1 cellular context compared by ENCODE assay signal in genomic region chr3:64109438-64109837, GRCh38.
TF ChIP-seq lines count a peak whose summit lies in the region.

No MANE protein-coding gene starts in this region.

TF ChIP-seq in HepG2, 621 proteins besides CTCF, POLR2A, EP300 and RAD21 (continued from another document and continues in another):
- TF ChIP-seq RNF219 (CRISPR knock-in tag; IDR thresholded peaks at IDR 0.05) (no peak), MAX (IDR thresholded peaks at IDR 0.05) (peak; percentile 45; the same call in 1 of the 2 replicates), POGZ (CRISPR knock-in tag; IDR thresholded peaks at IDR 0.05) (0 out of 2 replicates have a peak, but pooled peaks have one; percentile 15), BCL6 (CRISPR knock-in tag; IDR thresholded peaks at IDR 0.05) (peak; percentile 66), ZNF644 (CRISPR knock-in tag; IDR thresholded peaks at IDR 0.05; ENCODE audit: low read depth) (peak; percentile 80), TCF7 (IDR thresholded peaks at IDR 0.05; ENCODE audit: low read depth) (0 out of 2 replicates have a peak, but pooled peaks have one; percentile 29), FOXP4 (CRISPR knock-in tag; IDR thresholded peaks at IDR 0.05) (0 out of 2 replicates have a peak, but pooled peaks have one; percentile 13), NR0B2 (CRISPR knock-in tag; IDR thresholded peaks at IDR 0.05) (no peak), ZC3H13 (CRISPR knock-in tag; IDR thresholded peaks at IDR 0.05) (no peak), NR1H2 (CRISPR knock-in tag; IDR thresholded peaks at IDR 0.05; ENCODE audit: borderline replicate concordance, low read depth) (no peak), PATZ1 (CRISPR knock-in tag; IDR thresholded peaks at IDR 0.05) (peak; percentile 85), ZSCAN9 (CRISPR knock-in tag; IDR thresholded peaks at IDR 0.05; ENCODE audit: borderline replicate concordance) (0 out of 2 replicates have a peak, but pooled peaks have one; percentile 46), HNF4A (CRISPR knock-in tag; IDR thresholded peaks at IDR 0.05) (peak; percentile 38), U2AF1 (optimal IDR thresholded peaks at IDR 0.05; ENCODE audit: low read depth, low read length) (no peak), HMG20A (CRISPR knock-in tag; IDR thresholded peaks at IDR 0.05; ENCODE audit: borderline replicate concordance) (peak; percentile 49; the same call in 1 of the 2 replicates), RARA (CRISPR knock-in tag; IDR thresholded peaks at IDR 0.05) (peak; percentile 37; the same call in 1 of the 2 replicates), ZFX (CRISPR knock-in tag; IDR thresholded peaks at IDR 0.05; ENCODE audit: low read depth) (peak; percentile 72), ZNF33B (CRISPR knock-in tag; IDR thresholded peaks at IDR 0.05) (no peak), LCORL (IDR thresholded peaks at IDR 0.05) (no peak), LCORL (CRISPR knock-in tag; IDR thresholded peaks at IDR 0.05) (0 out of 2 replicates have a peak, but pooled peaks have one; percentile 39), ARID5B (CRISPR knock-in tag; IDR thresholded peaks at IDR 0.05) (peak; percentile 76; the same call in 1 of the 2 replicates), ZNF570 (CRISPR knock-in tag; IDR thresholded peaks at IDR 0.05; ENCODE audit: borderline replicate concordance) (no peak), KLF16 (CRISPR knock-in tag; IDR thresholded peaks at IDR 0.05) (peak in 1 of 2 experiments; percentile 28; a peak in 1 of 4 replicates), PBX3 (CRISPR knock-in tag; IDR thresholded peaks at IDR 0.05; ENCODE audit: borderline replicate concordance) (no peak), ZFY (CRISPR knock-in tag; IDR thresholded peaks at IDR 0.05) (peak; percentile 43; the same call in 1 of the 2 replicates), ISX (CRISPR knock-in tag; conservative IDR thresholded peaks at IDR 0.05) (no peak), PHF21A (CRISPR knock-in tag; IDR thresholded peaks at IDR 0.05) (peak; percentile 55), KLF9 (CRISPR knock-in tag; IDR thresholded peaks at IDR 0.05; ENCODE audit: low read depth) (no peak), HDAC1 (CRISPR knock-in tag; IDR thresholded peaks at IDR 0.05) (0 out of 2 replicates have a peak, but pooled peaks have one; percentile 31), SALL1 (CRISPR knock-in tag; IDR thresholded peaks at IDR 0.05) (peak; percentile 49), PAXIP1 (CRISPR knock-in tag; conservative IDR thresholded peaks at IDR 0.05) (peak; percentile 52), ZSCAN25 (CRISPR knock-in tag; IDR thresholded peaks at IDR 0.05) (peak; percentile 99), ZMYM3 (CRISPR knock-in tag; IDR thresholded peaks at IDR 0.05) (0 out of 2 replicates have a peak, but pooled peaks have one; percentile 16), NFKBIZ (CRISPR knock-in tag; IDR thresholded peaks at IDR 0.05) (no peak), IKZF5 (CRISPR knock-in tag; IDR thresholded peaks at IDR 0.05) (peak; percentile 50; the same call in 1 of the 2 replicates), TFDP1 (CRISPR knock-in tag; IDR thresholded peaks at IDR 0.05; ENCODE audit: borderline replicate concordance) (0 out of 2 replicates have a peak, but pooled peaks have one; percentile 18), GATAD2A (CRISPR knock-in tag; IDR thresholded peaks at IDR 0.05) (peak; percentile 61), NCOA2 (CRISPR knock-in tag; IDR thresholded peaks at IDR 0.05) (peak; percentile 36; the same call in 1 of the 2 replicates), CREM (IDR thresholded peaks at IDR 0.05) (0 out of 2 replicates have a peak, but pooled peaks have one; percentile 12), CREM (CRISPR knock-in tag; IDR thresholded peaks at IDR 0.05) (no peak), ZNF331 (CRISPR knock-in tag; IDR thresholded peaks at IDR 0.05) (peak; percentile 44; the same call in 1 of the 2 replicates), ZNF136 (CRISPR knock-in tag; IDR thresholded peaks at IDR 0.05; ENCODE audit: low read depth) (no peak), EHMT2 (IDR thresholded peaks at IDR 0.05; ENCODE audit: borderline replicate concordance, low read depth, low read length) (peak; percentile 60; the same call in 1 of the 2 replicates), MAFK (conservative IDR thresholded peaks at IDR 0.05 in 1 of 2, IDR thresholded peaks at IDR 0.05 in 1 of 2; ENCODE audit: low read length in 2 of 2) (no peak), ZBTB7B (CRISPR knock-in tag; IDR thresholded peaks at IDR 0.05) (no peak), NONO (IDR thresholded peaks at IDR 0.05) (no peak), NONO (CRISPR knock-in tag; conservative IDR thresholded peaks at IDR 0.05) (0 out of 2 replicates have a peak, but pooled peaks have one; percentile 29), SOX6 (IDR thresholded peaks at IDR 0.05) (no peak), SOX6 (CRISPR knock-in tag; IDR thresholded peaks at IDR 0.05) (peak; percentile 88), ZNF329 (CRISPR knock-in tag; IDR thresholded peaks at IDR 0.05; ENCODE audit: low read depth) (no peak)
